Comparison of ENCODE assay signal across 10 cellular contexts in genomic region chr17:15301845-15302244, GRCh38. TPM values are rescaled to one million over a fixed set of nuclear protein-coding genes. Genes with fewer than 3 reads are reported as not detected.
"Had no signal": no experiment of that assay in that cellular context is flagged by ENCODE, and none has a peak within 500 bp of the region (broad histone marks: within the 10 kb centered on the region; RNA-seq: fewer than 3 reads in every experiment).

No MANE protein-coding gene starts in this region.

- H3K4me3 ChIP-seq: GM23248, HAP-1 had no signal

- H3K36me3 ChIP-seq: HAP-1 had no signal

- H3K9me3 ChIP-seq: HAP-1 had no signal

- DNase-seq: GM23248, GOT3, H7, HFFc6, KBM-7 had no signal

- H3K9ac ChIP-seq: GM23248 had no signal

- H2AFZ ChIP-seq: GM23248 had no signal

- ATAC-seq: HCT116 had no signal

- H3K27ac ChIP-seq: GM23248 had no signal

RNA-seq across cellular contexts. Expression of gene PMP22, which starts 36.7 kb away (rescaled TPM):
- total RNA-seq: HT-29 had no signal
- polyA plus RNA-seq: IgD-negative memory B cell had no signal

RNA-seq across cellular contexts. Expression of gene TEKT3, which starts 39.6 kb away (rescaled TPM):
- total RNA-seq: GM23248, H4, HFFc6, HT-29 had no signal
- polyA plus RNA-seq: GM23248, IgD-negative memory B cell had no signal
